In the genomic region with DNA sequence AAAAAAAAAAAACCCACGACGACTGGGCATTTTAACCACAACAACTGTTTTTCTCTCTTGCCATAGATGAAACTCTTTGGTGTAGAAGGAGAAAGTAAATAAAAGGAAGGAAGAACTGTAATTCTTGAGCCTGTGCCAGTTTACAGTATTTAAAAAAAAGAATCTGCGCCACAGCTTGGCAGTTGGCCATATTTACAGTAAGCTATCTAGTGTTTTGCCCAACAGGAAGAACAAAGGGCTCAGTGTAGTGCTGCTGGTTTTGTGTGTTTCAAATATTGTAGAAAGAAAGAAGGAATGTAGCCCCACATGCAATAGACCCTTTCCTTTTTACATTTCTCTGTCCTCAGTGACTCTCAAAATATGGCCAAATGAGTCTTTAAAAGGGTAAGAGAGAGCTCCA, we compare ENCODE assay signal across 8 cellular contexts.
DNase-seq lines count a peak whose midpoint lies in the region; ATAC-seq and TF ChIP-seq lines count a peak whose summit lies in the region.

No MANE protein-coding gene starts in this region.

- POLR2A ChIA-PET in HEK293T (lab: Yijun Ruan, JAX), result no interaction called here

- ATAC-seq in GM19463 (IDR thresholded peaks at IDR 0.05; ENCODE audit: unreplicated experiment) (no peak), GM21529 (IDR thresholded peaks at IDR 0.05; ENCODE audit: unreplicated experiment) (no peak)

- H3K27ac ChIP-seq in SK-N-MC (peak overlapping the region; percentile 84), esophagus squamous epithelium (peak overlapping the region in 1 of 4 donors; percentile 11)

- peak; percentile 15 for DNase-seq in stimulated activated CD8-positive, alpha-beta memory T cell treated with anti-CD3 and anti-CD28 coated beads, Interleukin-12 subunit alpha, Interleukin-12 subunit beta, amount 100 ng/mL, for 1 hour (ENCODE audit: low read depth)
- DNase-seq in stimulated activated CD8-positive, alpha-beta memory T cell treated with anti-CD3 and anti-CD28 coated beads, Interleukin-4, amount 100 ng/mL, for 48 hours, result no peak
- DNase-seq in SK-N-MC (ENCODE audit: low read depth, low spot score), result peak; percentile 85
- no peak for DNase-seq in esophagus squamous epithelium (lab: John Stamatoyannopoulos, UW)
- peak; percentile 50 for DNase-seq in renal cortical epithelial cell (ENCODE audit: low read depth)
- no peak for DNase-seq in HEK293T (ENCODE audit: extremely low spot score)

- TF ChIP-seq POLR2A in esophagus squamous epithelium (IDR thresholded peaks at IDR 0.05), result no peak

- CTCF ChIA-PET in HEK293T (lab: Yijun Ruan, JAX), result interaction anchor here (0.8 to 1.0 kb wide), 2 partner anchors 9 to 92 kb away, joined by 3 to 4 read pairs; no protein-coding TSS in a partner anchor

- TF ChIP-seq CTCF in esophagus squamous epithelium (IDR thresholded peaks at IDR 0.05), result no peak

- peaks cover 0 to 16% (median 0%) of the 10 kb centered on the region in 3 donors for H3K4me1 ChIP-seq in esophagus squamous epithelium

- peak overlapping the region; percentile 59 for H3K4me3 ChIP-seq in SK-N-MC
- H3K4me3 ChIP-seq in esophagus squamous epithelium, result peak overlapping the region in 3 of 4 donors; percentile 24 to 41 (median 31)

- H3K9ac ChIP-seq in SK-N-MC (ENCODE audit: insufficient read length), result peak overlapping the region; percentile 49

- H3K36me3 ChIP-seq in SK-N-MC (ENCODE audit: insufficient read depth, low read length) (no peaks in the 10 kb centered on the region), esophagus squamous epithelium (no peaks in the 10 kb centered on the region)

- H3K9me3 ChIP-seq in SK-N-MC (ENCODE audit: low read depth, low read length) (no peaks in the 10 kb centered on the region), esophagus squamous epithelium (no peaks in the 10 kb centered on the region)

- intact Hi-C loops in esophagus squamous epithelium (cut with DNase I), result no loop called here

- 1 to 3% methylated on average over 3 of the region's 3 CpGs for WGBS in esophagus squamous epithelium, 2 donors

- no peaks in the 10 kb centered on the region for H3K27me3 ChIP-seq in esophagus squamous epithelium

TF ChIP-seq in HEK293T, 16 proteins besides CTCF, POLR2A, EP300 and RAD21:
- TF ChIP-seq HDGF (IDR thresholded peaks at IDR 0.05; ENCODE audit: borderline replicate concordance) (no peak), LEF1 (IDR thresholded peaks at IDR 0.05; ENCODE audit: borderline replicate concordance) (no peak), SUZ12 (IDR thresholded peaks at IDR 0.05) (no peak)

Comparison
In these comparisons a context has a peak if more than half of its experiments do, and no peak if none do; other contexts are left out.
1. DNase-seq: peak in stimulated activated CD8-positive, alpha-beta memory T cell treated with anti-CD3 and anti-CD28 coated beads, Interleukin-12 subunit alpha, Interleukin-12 subunit beta, amount 100 ng/mL, for 1 hour (single experiment), SK-N-MC (single experiment) and renal cortical epithelial cell (single experiment); none in stimulated activated CD8-positive, alpha-beta memory T cell treated with anti-CD3 and anti-CD28 coated beads, Interleukin-4, amount 100 ng/mL, for 48 hours (single experiment), esophagus squamous epithelium (single experiment) and HEK293T (single experiment).